Comparison of ENCODE assay signal across 3 cellular contexts in genomic region chr4:12691168-12691567, GRCh38.
TF ChIP-seq lines count a peak whose summit lies in the region.

No MANE protein-coding gene starts in this region.

TF ChIP-seq in HepG2, 621 proteins besides CTCF, POLR2A, EP300 and RAD21:
- TF ChIP-seq MAFK (conservative IDR thresholded peaks at IDR 0.05 in 1 of 2, IDR thresholded peaks at IDR 0.05 in 1 of 2; ENCODE audit: low read length in 2 of 2) (peak; percentile 57 to 78), ZSCAN29 (CRISPR knock-in tag; conservative IDR thresholded peaks at IDR 0.05) (no peak), MAFF (IDR thresholded peaks at IDR 0.05; ENCODE audit: low read depth, low read length) (peak; percentile 68; the same call in 1 of the 2 replicates), EED (CRISPR knock-in tag; IDR thresholded peaks at IDR 0.05) (no peak), FIP1L1 (IDR thresholded peaks at IDR 0.05; ENCODE audit: borderline replicate concordance, insufficient read depth, low read depth, low read length) (no peak)

TF ChIP-seq in IMR-90, 13 proteins besides CTCF, POLR2A, EP300 and RAD21:
- TF ChIP-seq SMC3 (IDR thresholded peaks at IDR 0.05; ENCODE audit: low read depth, low read length) (no peak), CEBPB (IDR thresholded peaks at IDR 0.05; ENCODE audit: low read depth, low read length) (no peak), MAFK (IDR thresholded peaks at IDR 0.05; ENCODE audit: low read depth, low read length) (peak; percentile 31; the same call in 1 of the 2 replicates)

TF ChIP-seq in K562, 482 proteins besides CTCF, POLR2A, EP300 and RAD21:
- TF ChIP-seq TCF7 (IDR thresholded peaks at IDR 0.05; ENCODE audit: borderline replicate concordance) (no peak), C11orf30 (IDR thresholded peaks at IDR 0.05; ENCODE audit: low read depth) (peak; percentile 6; the same call in 1 of the 2 replicates), BRD4 (IDR thresholded peaks at IDR 0.05) (no peak), MAFK (IDR thresholded peaks at IDR 0.05; ENCODE audit: low read length) (0 out of 2 replicates have a peak, but pooled peaks have one; percentile 7), KLF10 (CRISPR knock-in tag; IDR thresholded peaks at IDR 0.05) (no peak), PRPF4 (IDR thresholded peaks at IDR 0.05; ENCODE audit: insufficient read depth, low read depth, low read length, poor library complexity, severe bottlenecking) (no peak), NCOR1 (IDR thresholded peaks at IDR 0.05) (no peak)
